In genomic region chr12:78086553-78087362, GRCh38 we compare ENCODE assay signal across 23 cellular contexts.
DNase-seq lines count a peak whose midpoint lies in the region; ATAC-seq, FAIRE-seq and TF ChIP-seq lines count a peak whose summit lies in the region.
"Had no signal": no experiment of that assay in that cellular context is flagged by ENCODE, and none has a peak within 500 bp of the region (broad histone marks: within the 10 kb centered on the region; RNA-seq: fewer than 3 reads in every experiment).

No MANE protein-coding gene starts in this region.

- H3K79me1 ChIP-seq in mesenchymal stem cell (replicated peaks; ENCODE audit: low read length, poor library complexity, severe bottlenecking), result peaks cover 4% of the 10 kb centered on the region

- H3K4me1 Mint-ChIP-seq in stimulated activated naive B cell treated with anti-CD40 and anti-IgM and Interleukin-4, amounts not matched to agents 10 μg/mL and 1 μg/mL and 100 μg/mL, for 72 hours, result no peaks in the 10 kb centered on the region
- H3K4me1 Mint-ChIP-seq: activated naive CD8-positive, alpha-beta T cell treated with anti-CD3 and anti-CD28 coated beads, Interleukin-2, amount 50 U/mL, for 24 hours; natural killer cell had no signal

- no peaks in the 10 kb centered on the region for H3K9me3 Mint-ChIP-seq in stimulated activated naive B cell treated with anti-CD40 and anti-IgM and Interleukin-4, amounts not matched to agents 10 μg/mL and 1 μg/mL and 100 μg/mL, for 72 hours

- H3K27me3 ChIP-seq in brain microvascular endothelial cell (replicated peaks), result no peaks in the 10 kb centered on the region
- H3K27me3 ChIP-seq in mesenchymal stem cell (ENCODE audit: control insufficient read depth in 1 of 2, insufficient read depth in 1 of 2, low read length in 2 of 2), result no peaks in the 10 kb centered on the region
- H3K27me3 ChIP-seq: colonic mucosa, thyroid gland had no signal

- in situ Hi-C loops in ACHN (cut with HindIII; ENCODE audit: low pct_ligation_motif_present, low pct_unique_long_range_greater_than_20kb, low sequenced_read_pairs) (no loop called here), brain microvascular endothelial cell (cut with HindIII; ENCODE audit: low pct_ligation_motif_present, low sequenced_read_pairs) (no loop called here)

- H4K8ac ChIP-seq in mesenchymal stem cell (ENCODE audit: low read length), result no peak overlapping the region

- no peak overlapping the region for H2AFZ ChIP-seq in mesenchymal stem cell (ENCODE audit: low read depth, low read length)

- FAIRE-seq in frontal cortex (lab: Jason Lieb, UNC), result no peak
- FAIRE-seq: HepG2 had no signal

- no peak overlapping the region for H4K91ac ChIP-seq in mesenchymal stem cell (ENCODE audit: low read length)

- H3K4ac ChIP-seq in mesenchymal stem cell (ENCODE audit: low read depth in 1 of 2, low read length in 2 of 2), result no peak overlapping the region

- H3K14ac ChIP-seq in mesenchymal stem cell (ENCODE audit: low read length in 2 of 2), result no peak overlapping the region

- H3K4me3 ChIP-seq in LNCaP clone FGC (ENCODE audit: low read depth, low read length) (no peak overlapping the region), brain microvascular endothelial cell (ENCODE audit: low read depth, low read length) (no peak overlapping the region), mesenchymal stem cell (ENCODE audit: insufficient read depth in 1 of 2, low read depth in 1 of 2, low read length in 2 of 2) (no peak overlapping the region)
- H3K4me3 ChIP-seq: colonic mucosa, thyroid gland had no signal

- H3K9me3 ChIP-seq in mesenchymal stem cell (ENCODE audit: control insufficient read depth, low read length), result no peaks in the 10 kb centered on the region
- H3K9me3 ChIP-seq: colonic mucosa, thyroid gland had no signal

- no peak overlapping the region for H3K23ac ChIP-seq in mesenchymal stem cell (ENCODE audit: low read length in 2 of 2)

- H3K36me3 ChIP-seq in brain microvascular endothelial cell (replicated peaks) (no peaks in the 10 kb centered on the region), mesenchymal stem cell (ENCODE audit: control insufficient read depth in 1 of 2, insufficient read depth in 2 of 2, low read depth in 1 of 2, low read length in 2 of 2) (peaks cover 0 to 3% of the 10 kb centered on the region in 2 experiments)
- H3K36me3 ChIP-seq: colonic mucosa, thyroid gland had no signal

- H3K4me1 ChIP-seq in mesenchymal stem cell (ENCODE audit: control insufficient read depth, insufficient read depth, low read depth, low read length), result no peaks in the 10 kb centered on the region
- H3K4me1 ChIP-seq: colonic mucosa, thyroid gland had no signal

- no peak overlapping the region for H2BK5ac ChIP-seq in mesenchymal stem cell (ENCODE audit: low read depth, low read length, poor library complexity, severe bottlenecking)

- no peak overlapping the region for H3K27ac Mint-ChIP-seq in stimulated activated naive B cell treated with anti-CD40 and anti-IgM and Interleukin-4, amounts not matched to agents 10 μg/mL and 1 μg/mL and 100 μg/mL, for 72 hours
- H3K27ac Mint-ChIP-seq: activated naive CD8-positive, alpha-beta T cell treated with anti-CD3 and anti-CD28 coated beads, Interleukin-2, amount 50 U/mL, for 24 hours; activated T-cell treated with anti-CD3 and anti-CD28 coated beads, Interleukin-2, amount 50 U/mL, for 72 hours; natural killer cell had no signal

- DNase-seq in ACHN, result peak; percentile 57
- no peak for DNase-seq in LNCaP clone FGC (ENCODE audit: low read depth)
- DNase-seq in brain microvascular endothelial cell, result no peak
- no peak for DNase-seq in mesenchymal stem cell
- no peak for DNase-seq in frontal cortex (ENCODE audit: low spot score in 2 of 2)
- no peak for DNase-seq in GM10266 (ENCODE audit: extremely low spot score)
- no peak for DNase-seq in stimulated activated naive B cell treated with anti-CD40 and anti-IgM and Interleukin-4, amounts not matched to agents 10 μg/mL and 1 μg/mL and 100 μg/mL, for 72 hours
- DNase-seq: activated naive CD8-positive, alpha-beta T cell treated with anti-CD3 and anti-CD28 coated beads, Interleukin-2, amount 50 U/mL, for 24 hours; activated T-cell treated with anti-CD3 and anti-CD28 coated beads, Interleukin-2, amount 50 U/mL, for 72 hours; colonic mucosa; natural killer cell; NCI-H1105 treated with DMSO at 0.1 percent for 48 hours; NCI-H2171 treated with DMSO at 0.1 percent for 48 hours; NK-92 treated with Interleukin-12 subunit alpha and Interleukin-12 subunit beta, amount 100 ng/mL, for 24 hours; right cardiac atrium; SHP77 treated with DMSO at 0.1 percent for 48 hours; stimulated activated CD4-positive, alpha-beta T cell treated with anti-CD3 and anti-CD28 coated beads, Interleukin-2, amount 100 ng/mL, for 24 hours; stimulated activated CD8-positive, alpha-beta memory T cell treated with anti-CD3 and anti-CD28 coated beads, Interleukin-4, amount 100 ng/mL, for 48 hours; T1000; thyroid gland had no signal

- H3K27ac ChIP-seq in brain microvascular endothelial cell (no peak overlapping the region), mesenchymal stem cell (ENCODE audit: low read length, poor library complexity, severe bottlenecking) (no peak overlapping the region)
- H3K27ac ChIP-seq: colonic mucosa, thyroid gland had no signal

- no peak overlapping the region for H2BK15ac ChIP-seq in mesenchymal stem cell (ENCODE audit: low read depth, poor library complexity, severe bottlenecking)

- no peak overlapping the region for H3K4me3 Mint-ChIP-seq in stimulated activated naive B cell treated with anti-CD40 and anti-IgM and Interleukin-4, amounts not matched to agents 10 μg/mL and 1 μg/mL and 100 μg/mL, for 72 hours
- H3K4me3 Mint-ChIP-seq: activated naive CD8-positive, alpha-beta T cell treated with anti-CD3 and anti-CD28 coated beads, Interleukin-2, amount 50 U/mL, for 24 hours; activated T-cell treated with anti-CD3 and anti-CD28 coated beads, Interleukin-2, amount 50 U/mL, for 72 hours; natural killer cell had no signal

- H3K18ac ChIP-seq in mesenchymal stem cell (ENCODE audit: low read depth in 1 of 2, low read length in 2 of 2), result no peak overlapping the region

- H2BK12ac ChIP-seq in mesenchymal stem cell (ENCODE audit: low read length in 2 of 2), result no peak overlapping the region

- no peaks in the 10 kb centered on the region for H3K27me3 Mint-ChIP-seq in stimulated activated naive B cell treated with anti-CD40 and anti-IgM and Interleukin-4, amounts not matched to agents 10 μg/mL and 1 μg/mL and 100 μg/mL, for 72 hours
- H3K27me3 Mint-ChIP-seq: activated naive CD8-positive, alpha-beta T cell treated with anti-CD3 and anti-CD28 coated beads, Interleukin-2, amount 50 U/mL, for 24 hours had no signal

- peak overlapping the region; percentile 26 for H3K9ac ChIP-seq in mesenchymal stem cell (ENCODE audit: low read length)

- H2BK120ac ChIP-seq in mesenchymal stem cell (ENCODE audit: low read depth, low read length), result no peak overlapping the region

- ATAC-seq in GM21447 (IDR thresholded peaks at IDR 0.05; ENCODE audit: unreplicated experiment), result no peak
- ATAC-seq in stimulated activated naive B cell treated with anti-CD40 and anti-IgM and Interleukin-4, amounts not matched to agents 10 μg/mL and 1 μg/mL and 100 μg/mL, for 72 hours (replicated peaks), result no peak
- ATAC-seq: activated naive CD8-positive, alpha-beta T cell treated with anti-CD3 and anti-CD28 coated beads, Interleukin-2, amount 50 U/mL, for 24 hours; activated T-cell treated with anti-CD3 and anti-CD28 coated beads, Interleukin-2, amount 50 U/mL, for 72 hours; esophagus mucosa; HepG2; natural killer cell had no signal

- no peaks in the 10 kb centered on the region for H3K36me3 Mint-ChIP-seq in stimulated activated naive B cell treated with anti-CD40 and anti-IgM and Interleukin-4, amounts not matched to agents 10 μg/mL and 1 μg/mL and 100 μg/mL, for 72 hours
- H3K36me3 Mint-ChIP-seq: natural killer cell had no signal

- H3K4me2 ChIP-seq in mesenchymal stem cell (ENCODE audit: low read length, poor library complexity, severe bottlenecking), result no peak overlapping the region

- no peak overlapping the region for H2AK5ac ChIP-seq in mesenchymal stem cell (ENCODE audit: low read length, severe bottlenecking)

- peak; percentile 36 for TF ChIP-seq CTCF in LNCaP clone FGC (IDR thresholded peaks at IDR 0.05; ENCODE audit: control insufficient read depth, extremely low read depth, insufficient read depth)
- peak; percentile 38 for TF ChIP-seq CTCF in brain microvascular endothelial cell (IDR thresholded peaks at IDR 0.05; ENCODE audit: low read depth, low read length, missing control alignments)
- no peak for TF ChIP-seq CTCF in GM10266 (IDR thresholded peaks at IDR 0.05; ENCODE audit: control insufficient read depth, insufficient read depth, low read depth, missing control alignments)
